Comparison of ENCODE assay signal across 9 cellular contexts in genomic region chr2:105796791-105797190, GRCh38. TPM values are rescaled to one million over a fixed set of nuclear protein-coding genes. Genes with fewer than 3 reads are reported as not detected.
DNase-seq lines count a peak whose midpoint lies in the region; ATAC-seq and TF ChIP-seq lines count a peak whose summit lies in the region.
"Had no signal": no experiment of that assay in that cellular context is flagged by ENCODE, and none has a peak within 500 bp of the region (broad histone marks: within the 10 kb centered on the region; RNA-seq: fewer than 3 reads in every experiment).

No MANE protein-coding gene starts in this region.

- H3K4me1 ChIP-seq in MM.1S (ENCODE audit: low read length), result peaks cover 78% of the 10 kb centered on the region
- peaks cover 3 to 13% of the 10 kb centered on the region in 2 donors for H3K4me1 ChIP-seq in aorta (ENCODE audit: control insufficient read depth in 1 of 2, insufficient read depth in 2 of 2, low read length in 2 of 2)

- TF ChIP-seq CTCF in MM.1S (IDR thresholded peaks at IDR 0.05; ENCODE audit: low read length) (no peak), chondrocyte (IDR thresholded peaks at IDR 0.05) (no peak)

- H3K9ac ChIP-seq in MM.1S (ENCODE audit: low read length), result peak overlapping the region; percentile 70

- H3K4me3 Mint-ChIP-seq in chondrocyte (ENCODE audit: unreplicated experiment), result no peak overlapping the region
- H3K4me3 Mint-ChIP-seq in stimulated activated effector memory CD8-positive, alpha-beta T cell treated with anti-CD3 and anti-CD28 coated beads, Interleukin-12 subunit alpha, Interleukin-12 subunit beta, amount 100 ng/mL, for 72 hours, result peak overlapping the region; percentile 61

- H3K4me3 ChIP-seq in MM.1S (ENCODE audit: low read length), result peak overlapping the region; percentile 40
- H3K4me3 ChIP-seq in aorta (ENCODE audit: low read length in 2 of 2), result no peak overlapping the region

- H3K27ac ChIP-seq in MM.1S (ENCODE audit: low read length), result peak overlapping the region; percentile 98
- no peak overlapping the region for H3K27ac ChIP-seq in substantia nigra (ENCODE audit: low read depth, low read length, poor library complexity, severe bottlenecking)
- no peak overlapping the region for H3K27ac ChIP-seq in aorta (ENCODE audit: low read depth in 1 of 2, low read length in 2 of 2)

- no peaks in the 10 kb centered on the region for H3K27me3 Mint-ChIP-seq in chondrocyte (ENCODE audit: low read depth)

- H3K27ac Mint-ChIP-seq in chondrocyte (ENCODE audit: unreplicated experiment), result peak overlapping the region; percentile 30
- peak overlapping the region; percentile 74 for H3K27ac Mint-ChIP-seq in stimulated activated effector memory CD8-positive, alpha-beta T cell treated with anti-CD3 and anti-CD28 coated beads, Interleukin-12 subunit alpha, Interleukin-12 subunit beta, amount 100 ng/mL, for 72 hours

- peaks cover 95% of the 10 kb centered on the region for H3K79me2 ChIP-seq in MM.1S (ENCODE audit: low read length)

- H3K9me2 ChIP-seq in MM.1S (replicated peaks; ENCODE audit: insufficient read depth, low read length), result no peaks in the 10 kb centered on the region

- intact Hi-C loops in aorta (cut with DNase I), result loop anchor here in 1 of 2 donors (10.0 kb wide), 1 partner anchor 88 kb away; no protein-coding TSS in a partner anchor

- H3F3A ChIP-seq in MM.1S (ENCODE audit: insufficient read depth, low read length), result peaks cover 47% of the 10 kb centered on the region

- peaks cover 59% of the 10 kb centered on the region for H3K4me1 Mint-ChIP-seq in chondrocyte (ENCODE audit: low read depth)
- peaks cover 89% of the 10 kb centered on the region for H3K4me1 Mint-ChIP-seq in stimulated activated effector memory CD8-positive, alpha-beta T cell treated with anti-CD3 and anti-CD28 coated beads, Interleukin-12 subunit alpha, Interleukin-12 subunit beta, amount 100 ng/mL, for 72 hours

- H3K9me3 Mint-ChIP-seq in chondrocyte (ENCODE audit: low read depth), result no peaks in the 10 kb centered on the region
- H3K9me3 Mint-ChIP-seq in stimulated activated effector memory CD8-positive, alpha-beta T cell treated with anti-CD3 and anti-CD28 coated beads, Interleukin-12 subunit alpha, Interleukin-12 subunit beta, amount 100 ng/mL, for 72 hours, result no peaks in the 10 kb centered on the region

- H4K20me1 ChIP-seq in MM.1S (ENCODE audit: insufficient read depth, low read length), result no peaks in the 10 kb centered on the region

- H2AFZ ChIP-seq in MM.1S (ENCODE audit: low read length), result no peak overlapping the region

- H3K36me3 ChIP-seq in MM.1S (replicated peaks; ENCODE audit: insufficient read depth, low read length), result no peaks in the 10 kb centered on the region
- no peaks in the 10 kb centered on the region for H3K36me3 ChIP-seq in aorta (ENCODE audit: control insufficient read depth in 1 of 2, insufficient read depth in 2 of 2, low read length in 1 of 2)

- peak overlapping the region; percentile 81 for H3K4me2 ChIP-seq in MM.1S (ENCODE audit: low read depth, low read length)

- H3K9me3 ChIP-seq in MM.1S (replicated peaks; ENCODE audit: insufficient read depth, low read length) (no peaks in the 10 kb centered on the region), aorta (ENCODE audit: control insufficient read depth, low read length) (no peaks in the 10 kb centered on the region)

- ATAC-seq in stimulated activated effector memory CD8-positive, alpha-beta T cell treated with anti-CD3 and anti-CD28 coated beads, Interleukin-12 subunit alpha, Interleukin-12 subunit beta, amount 100 ng/mL, for 72 hours, result peak; percentile 61
- no peak for ATAC-seq in HG02588 (IDR thresholded peaks at IDR 0.05; ENCODE audit: unreplicated experiment)
- no peak for ATAC-seq in aorta (ENCODE audit: low FRiP score)

- DNase-seq in SKM-1 treated with dmso at 0.1 percent for 144 hours (lab: John Stamatoyannopoulos, UW; ENCODE audit: unreplicated experiment), result peak; percentile 60
- no peak for DNase-seq in SKM-1 (lab: John Stamatoyannopoulos, UW; ENCODE audit: unreplicated experiment)
- no peak for DNase-seq in MM.1S
- no peak for DNase-seq in chondrocyte (ENCODE audit: low spot score)
- DNase-seq in stimulated activated effector memory CD8-positive, alpha-beta T cell treated with anti-CD3 and anti-CD28 coated beads, Interleukin-12 subunit alpha, Interleukin-12 subunit beta, amount 100 ng/mL, for 72 hours (ENCODE audit: low spot score in 2 of 2), result no peak
- no peak for DNase-seq in substantia nigra (lab: John Stamatoyannopoulos, UW)
- no peak for DNase-seq in aorta
- DNase-seq: NCI-H1694 treated with DMSO at 0.1 percent for 48 hours had no signal

- H3K36me3 Mint-ChIP-seq in chondrocyte (ENCODE audit: low read depth), result no peaks in the 10 kb centered on the region
- H3K36me3 Mint-ChIP-seq in stimulated activated effector memory CD8-positive, alpha-beta T cell treated with anti-CD3 and anti-CD28 coated beads, Interleukin-12 subunit alpha, Interleukin-12 subunit beta, amount 100 ng/mL, for 72 hours, result peaks cover 37% of the 10 kb centered on the region

- no peaks in the 10 kb centered on the region for H3K27me3 ChIP-seq in MM.1S (replicated peaks; ENCODE audit: insufficient read depth, low read length)
- no peaks in the 10 kb centered on the region for H3K27me3 ChIP-seq in aorta (ENCODE audit: control insufficient read depth in 1 of 2, insufficient read depth in 2 of 2, low read length in 1 of 2)

RNA-seq across cellular contexts. Expression of gene NCK2, which starts 52.1 kb away (rescaled TPM):
- total RNA-seq in chondrocyte, result 28.6 to 55.5 TPM (median 55.2 TPM) in 3 replicates
- total RNA-seq in aorta, result 10 to 100 TPM; 38.9 to 44.6 TPM
- polyA plus RNA-seq in aorta, result 10 to 100 TPM; 28.8 to 42.9 TPM
